21 cellular contexts compared by ENCODE assay signal in genomic region chr22:47027766-47028165, GRCh38.
"Had no signal": no experiment of that assay in that cellular context is flagged by ENCODE, and none has a peak within 500 bp of the region (broad histone marks: within the 10 kb centered on the region; RNA-seq: fewer than 3 reads in every experiment).

No MANE protein-coding gene starts in this region.

- H3K9ac ChIP-seq: parathyroid adenoma had no signal

- H3K4me1 Mint-ChIP-seq: activated B cell treated with CpG ODN at 0.5 μM for 24 hours had no signal

- H3K27ac Mint-ChIP-seq: activated B cell treated with CpG ODN at 0.5 μM for 24 hours; activated CD8-positive, alpha-beta T cell treated with anti-CD3 and anti-CD28 coated beads for 36 hours; activated naive CD4-positive, alpha-beta T cell treated with anti-CD3 and anti-CD28 coated beads, Interleukin-2, amount 50 U/mL, for 24 hours; natural killer cell; stimulated activated naive CD8-positive, alpha-beta T cell treated with anti-CD3 and anti-CD28 coated beads, Interleukin-15, Interleukin-2, amounts not matched to agents 100 ng/mL and 50 ng/mL, for 24 hours; T-helper 2 cell treated with Interferon-gamma antibody and Interleukin-4, amounts not matched to agents 5 μg/mL and 100 μg/mL, for 36 hours had no signal

- H3K4me3 Mint-ChIP-seq: activated B cell treated with CpG ODN at 0.5 μM for 24 hours; activated CD8-positive, alpha-beta T cell treated with anti-CD3 and anti-CD28 coated beads for 36 hours; activated naive CD4-positive, alpha-beta T cell treated with anti-CD3 and anti-CD28 coated beads, Interleukin-2, amount 50 U/mL, for 24 hours; activated T-cell treated with anti-CD3 and anti-CD28 coated beads, Interleukin-2, amount 50 U/mL, for 4 hours; natural killer cell; stimulated activated naive CD8-positive, alpha-beta T cell treated with anti-CD3 and anti-CD28 coated beads, Interleukin-15, Interleukin-2, amounts not matched to agents 100 ng/mL and 50 ng/mL, for 24 hours; T-helper 2 cell treated with Interferon-gamma antibody and Interleukin-4, amounts not matched to agents 5 μg/mL and 100 μg/mL, for 36 hours had no signal

- ATAC-seq: activated CD8-positive, alpha-beta T cell treated with anti-CD3 and anti-CD28 coated beads for 36 hours; activated T-cell treated with anti-CD3 and anti-CD28 coated beads, Interleukin-2, amount 50 U/mL, for 4 hours; natural killer cell had no signal

- H3K27me3 Mint-ChIP-seq: activated B cell treated with CpG ODN at 0.5 μM for 24 hours; activated CD8-positive, alpha-beta T cell treated with anti-CD3 and anti-CD28 coated beads for 36 hours; activated naive CD4-positive, alpha-beta T cell treated with anti-CD3 and anti-CD28 coated beads, Interleukin-2, amount 50 U/mL, for 24 hours; stimulated activated naive CD8-positive, alpha-beta T cell treated with anti-CD3 and anti-CD28 coated beads, Interleukin-15, Interleukin-2, amounts not matched to agents 100 ng/mL and 50 ng/mL, for 24 hours had no signal

- H3K27ac ChIP-seq: cardiac muscle cell, hepatocyte, neutrophil, parathyroid adenoma, tibial nerve, vagina had no signal

- H3K9me3 Mint-ChIP-seq: activated B cell treated with CpG ODN at 0.5 μM for 24 hours; activated CD8-positive, alpha-beta T cell treated with anti-CD3 and anti-CD28 coated beads for 36 hours; activated naive CD4-positive, alpha-beta T cell treated with anti-CD3 and anti-CD28 coated beads, Interleukin-2, amount 50 U/mL, for 24 hours; activated T-cell treated with anti-CD3 and anti-CD28 coated beads, Interleukin-2, amount 50 U/mL, for 4 hours; natural killer cell; stimulated activated naive CD8-positive, alpha-beta T cell treated with anti-CD3 and anti-CD28 coated beads, Interleukin-15, Interleukin-2, amounts not matched to agents 100 ng/mL and 50 ng/mL, for 24 hours; T-helper 2 cell treated with Interferon-gamma antibody and Interleukin-4, amounts not matched to agents 5 μg/mL and 100 μg/mL, for 36 hours had no signal

- DNase-seq: activated B cell treated with CpG ODN at 0.5 μM for 24 hours; activated CD4-positive, alpha-beta T cell treated with anti-CD3 and anti-CD28 coated beads for 4 hours; activated CD8-positive, alpha-beta T cell treated with anti-CD3 and anti-CD28 coated beads for 36 hours; activated gamma-delta T cell; activated T-cell treated with anti-CD3 and anti-CD28 coated beads, Interleukin-2, amount 50 U/mL, for 4 hours; amniotic stem cell; dermis blood vessel endothelial cell; effector memory CD4-positive, alpha-beta T cell; islet precursor cell; natural killer cell; stimulated activated CD4-positive, alpha-beta T cell treated with anti-CD3 and anti-CD28 coated beads, Interleukin-12 subunit alpha, Interleukin-12 subunit beta, amount 100 ng/mL, for 4 hours; stimulated activated CD4-positive, alpha-beta T cell treated with anti-CD3 and anti-CD28 coated beads, Interleukin-1b, Interleukin-23, amount 100 ng/mL, for 48 hours had no signal

- H3K9me3 ChIP-seq: neutrophil, tibial nerve, vagina had no signal

- H3K4me1 ChIP-seq: parathyroid adenoma had no signal

- H3K36me3 ChIP-seq: cardiac muscle cell, tibial nerve, vagina had no signal

- H3K27me3 ChIP-seq: cardiac muscle cell, hepatocyte, neutrophil, tibial nerve, vagina had no signal

- H3K4me3 ChIP-seq: cardiac muscle cell, hepatocyte, tibial nerve, vagina had no signal
